ENCODE assay signal across 18 cellular contexts in genomic region chr13:78777973-78778372, GRCh38.
DNase-seq lines count a peak whose midpoint lies in the region; ATAC-seq and TF ChIP-seq lines count a peak whose summit lies in the region.
"Had no signal": no experiment of that assay in that cellular context is flagged by ENCODE, and none has a peak within 500 bp of the region (broad histone marks: within the 10 kb centered on the region; RNA-seq: fewer than 3 reads in every experiment).

No MANE protein-coding gene starts in this region.

- H3K4me1 Mint-ChIP-seq in WTC11 = peaks cover 20% of the 10 kb centered on the region
- H3K4me1 Mint-ChIP-seq: B cell, T-helper 17 cell had no signal

- no peak overlapping the region for H3K4me3 Mint-ChIP-seq in WTC11
- H3K4me3 Mint-ChIP-seq: B cell; CD4-positive, alpha-beta T cell; T-helper 17 cell had no signal

- H3K9me3 ChIP-seq in HEK293 (ENCODE audit: control insufficient read depth, insufficient read depth, low read depth, low read length) = no peaks in the 10 kb centered on the region
- H3K9me3 ChIP-seq: Peyer's patch had no signal

- no peak overlapping the region for H3K4me3 ChIP-seq in HEK293 (ENCODE audit: low read depth, low read length)
- H3K4me3 ChIP-seq: Peyer's patch had no signal

- H3K4me1 ChIP-seq in HEK293 (ENCODE audit: control insufficient read depth, insufficient read depth, low read length) = no peaks in the 10 kb centered on the region
- H3K4me1 ChIP-seq: Peyer's patch had no signal

- peak; percentile 36; the same call in 1 of the 2 replicates for ATAC-seq in WTC11
- ATAC-seq in HG03139 (IDR thresholded peaks at IDR 0.05; ENCODE audit: unreplicated experiment) = no peak
- no peak for ATAC-seq in esophagus mucosa
- ATAC-seq: T-helper 17 cell had no signal

- DNase-seq in CMK (ENCODE audit: low read depth) (peak; percentile 54), NCI-H526 (lab: John Stamatoyannopoulos, UW) (peak; percentile 57 to 62), WTC11 (ENCODE audit: low spot score) (no peak), NOMO-1 treated with DMSO at 0.1 percent for 48 hours (lab: John Stamatoyannopoulos, UW; ENCODE audit: unreplicated experiment) (no peak), NCI-H510A (lab: John Stamatoyannopoulos, UW) (no peak)
- DNase-seq: CD4-positive, alpha-beta T cell; IMR-90; Kasumi-1; NCI-H187; NCI-H2227 treated with DMSO at 0.1 percent for 48 hours; NCI-H774; Peyer's patch; Right ventricle myocardium superior; T-helper 17 cell had no signal

- H3K9me3 Mint-ChIP-seq in WTC11 = no peaks in the 10 kb centered on the region
- H3K9me3 Mint-ChIP-seq: CD4-positive, alpha-beta T cell had no signal

- POLR2A ChIA-PET in HEK293 (lab: Yijun Ruan, JAX) = no interaction called here
- POLR2A ChIA-PET in WTC11 (lab: Charles Lee) = no interaction called here

- no peak for TF ChIP-seq CTCF in HEK293 (tag by site-specific recombination; IDR thresholded peaks at IDR 0.05)
- TF ChIP-seq CTCF in WTC11 (IDR thresholded peaks at IDR 0.05) = no peak

- no peaks in the 10 kb centered on the region for H3K36me3 Mint-ChIP-seq in WTC11

- H3K27me3 Mint-ChIP-seq in WTC11 (ENCODE audit: low read depth) = no peaks in the 10 kb centered on the region

- no peak overlapping the region for H3K27ac Mint-ChIP-seq in WTC11
- H3K27ac Mint-ChIP-seq: B cell; CD4-positive, alpha-beta T cell; T-helper 17 cell had no signal

- CTCF ChIA-PET in HEK293 (lab: Yijun Ruan, JAX) (no interaction called here), WTC11 (lab: Charles Lee) (interaction anchor here (0.8 to 1.0 kb wide), 2 partner anchors 13 to 191 kb away, joined by 3 read pairs; no protein-coding TSS in a partner anchor)

- no peaks in the 10 kb centered on the region for H3K36me3 ChIP-seq in HEK293 (ENCODE audit: control insufficient read depth in 2 of 2, insufficient read depth in 1 of 2, low read length in 2 of 2)
- H3K36me3 ChIP-seq: Peyer's patch had no signal

- H3K27ac ChIP-seq in HEK293 (ENCODE audit: extremely low read depth, low read depth, low read length) = no peak overlapping the region
- H3K27ac ChIP-seq: Peyer's patch had no signal

TF ChIP-seq in HEK293, 187 proteins besides CTCF, POLR2A, EP300 and RAD21 (continues in another document):
- TF ChIP-seq MZF1 (tag by site-specific recombination; IDR thresholded peaks at IDR 0.05; ENCODE audit: borderline replicate concordance) (peak; percentile 85; the same call in 1 of the 2 replicates), TRIM28 (IDR thresholded peaks at IDR 0.05; ENCODE audit: borderline replicate concordance, low read length) (peak; percentile 97), ZNF624 (tag by site-specific recombination; IDR thresholded peaks at IDR 0.05) (no peak), ZNF561 (tag by site-specific recombination; IDR thresholded peaks at IDR 0.05; ENCODE audit: borderline replicate concordance) (0 out of 2 replicates have a peak, but pooled peaks have one; percentile 27), ZNF426 (tag by site-specific recombination; IDR thresholded peaks at IDR 0.05) (no peak), KLF8 (tag by site-specific recombination; IDR thresholded peaks at IDR 0.05) (0 out of 2 replicates have a peak, but pooled peaks have one; percentile 24), ZNF843 (tag by site-specific recombination; IDR thresholded peaks at IDR 0.05) (peak; percentile 90), BCL11B (tag by site-specific recombination; IDR thresholded peaks at IDR 0.05; ENCODE audit: low read depth) (peak; percentile 85)
- TF ChIP-seq, protein P1, sequence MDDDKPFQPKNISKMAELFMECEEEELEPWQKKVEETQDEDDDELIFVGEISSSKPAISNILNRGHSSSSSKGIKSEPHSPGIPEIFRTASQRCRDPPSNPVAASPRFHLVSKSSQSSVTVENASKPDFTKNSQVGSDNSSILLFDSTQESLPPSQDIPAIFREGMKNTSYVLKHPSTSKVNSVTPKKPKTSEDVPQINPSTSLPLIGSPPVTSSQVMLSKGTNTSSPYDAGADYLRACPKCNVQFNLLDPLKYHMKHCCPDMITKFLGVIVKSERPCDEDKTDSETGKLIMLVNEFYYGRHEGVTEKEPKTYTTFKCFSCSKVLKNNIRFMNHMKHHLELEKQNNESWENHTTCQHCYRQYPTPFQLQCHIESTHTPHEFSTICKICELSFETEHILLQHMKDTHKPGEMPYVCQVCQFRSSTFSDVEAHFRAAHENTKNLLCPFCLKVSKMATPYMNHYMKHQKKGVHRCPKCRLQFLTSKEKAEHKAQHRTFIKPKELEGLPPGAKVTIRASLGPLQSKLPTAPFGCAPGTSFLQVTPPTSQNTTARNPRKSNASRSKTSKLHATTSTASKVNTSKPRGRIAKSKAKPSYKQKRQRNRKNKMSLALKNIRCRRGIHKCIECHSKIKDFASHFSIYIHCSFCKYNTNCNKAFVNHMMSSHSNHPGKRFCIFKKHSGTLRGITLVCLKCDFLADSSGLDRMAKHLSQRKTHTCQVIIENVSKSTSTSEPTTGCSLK (tag by site-specific recombination; IDR thresholded peaks at IDR 0.05) = no peak
- TF ChIP-seq, protein P2, sequence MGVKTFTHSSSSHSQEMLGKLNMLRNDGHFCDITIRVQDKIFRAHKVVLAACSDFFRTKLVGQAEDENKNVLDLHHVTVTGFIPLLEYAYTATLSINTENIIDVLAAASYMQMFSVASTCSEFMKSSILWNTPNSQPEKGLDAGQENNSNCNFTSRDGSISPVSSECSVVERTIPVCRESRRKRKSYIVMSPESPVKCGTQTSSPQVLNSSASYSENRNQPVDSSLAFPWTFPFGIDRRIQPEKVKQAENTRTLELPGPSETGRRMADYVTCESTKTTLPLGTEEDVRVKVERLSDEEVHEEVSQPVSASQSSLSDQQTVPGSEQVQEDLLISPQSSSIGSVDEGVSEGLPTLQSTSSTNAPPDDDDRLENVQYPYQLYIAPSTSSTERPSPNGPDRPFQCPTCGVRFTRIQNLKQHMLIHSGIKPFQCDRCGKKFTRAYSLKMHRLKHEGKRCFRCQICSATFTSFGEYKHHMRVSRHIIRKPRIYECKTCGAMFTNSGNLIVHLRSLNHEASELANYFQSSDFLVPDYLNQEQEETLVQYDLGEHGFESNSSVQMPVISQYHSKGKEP (tag by site-specific recombination; IDR thresholded peaks at IDR 0.05) = peak; percentile 87

TF ChIP-seq in WTC11, 78 proteins besides CTCF, POLR2A, EP300 and RAD21:
- TF ChIP-seq SMAD3 (CRISPR knock-in tag; IDR thresholded peaks at IDR 0.05; ENCODE audit: borderline replicate concordance) = no peak
- TF ChIP-seq, protein P3, sequence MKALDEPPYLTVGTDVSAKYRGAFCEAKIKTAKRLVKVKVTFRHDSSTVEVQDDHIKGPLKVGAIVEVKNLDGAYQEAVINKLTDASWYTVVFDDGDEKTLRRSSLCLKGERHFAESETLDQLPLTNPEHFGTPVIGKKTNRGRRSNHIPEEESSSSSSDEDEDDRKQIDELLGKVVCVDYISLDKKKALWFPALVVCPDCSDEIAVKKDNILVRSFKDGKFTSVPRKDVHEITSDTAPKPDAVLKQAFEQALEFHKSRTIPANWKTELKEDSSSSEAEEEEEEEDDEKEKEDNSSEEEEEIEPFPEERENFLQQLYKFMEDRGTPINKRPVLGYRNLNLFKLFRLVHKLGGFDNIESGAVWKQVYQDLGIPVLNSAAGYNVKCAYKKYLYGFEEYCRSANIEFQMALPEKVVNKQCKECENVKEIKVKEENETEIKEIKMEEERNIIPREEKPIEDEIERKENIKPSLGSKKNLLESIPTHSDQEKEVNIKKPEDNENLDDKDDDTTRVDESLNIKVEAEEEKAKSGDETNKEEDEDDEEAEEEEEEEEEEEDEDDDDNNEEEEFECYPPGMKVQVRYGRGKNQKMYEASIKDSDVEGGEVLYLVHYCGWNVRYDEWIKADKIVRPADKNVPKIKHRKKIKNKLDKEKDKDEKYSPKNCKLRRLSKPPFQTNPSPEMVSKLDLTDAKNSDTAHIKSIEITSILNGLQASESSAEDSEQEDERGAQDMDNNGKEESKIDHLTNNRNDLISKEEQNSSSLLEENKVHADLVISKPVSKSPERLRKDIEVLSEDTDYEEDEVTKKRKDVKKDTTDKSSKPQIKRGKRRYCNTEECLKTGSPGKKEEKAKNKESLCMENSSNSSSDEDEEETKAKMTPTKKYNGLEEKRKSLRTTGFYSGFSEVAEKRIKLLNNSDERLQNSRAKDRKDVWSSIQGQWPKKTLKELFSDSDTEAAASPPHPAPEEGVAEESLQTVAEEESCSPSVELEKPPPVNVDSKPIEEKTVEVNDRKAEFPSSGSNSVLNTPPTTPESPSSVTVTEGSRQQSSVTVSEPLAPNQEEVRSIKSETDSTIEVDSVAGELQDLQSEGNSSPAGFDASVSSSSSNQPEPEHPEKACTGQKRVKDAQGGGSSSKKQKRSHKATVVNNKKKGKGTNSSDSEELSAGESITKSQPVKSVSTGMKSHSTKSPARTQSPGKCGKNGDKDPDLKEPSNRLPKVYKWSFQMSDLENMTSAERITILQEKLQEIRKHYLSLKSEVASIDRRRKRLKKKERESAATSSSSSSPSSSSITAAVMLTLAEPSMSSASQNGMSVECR (CRISPR knock-in tag; IDR thresholded peaks at IDR 0.05; ENCODE audit: borderline replicate concordance) = no peak
TF ChIP-seq in WTC11: peak in this region for 0.

Comparison
In these comparisons a context has a peak if more than half of its experiments do, and no peak if none do; other contexts are left out.
1. DNase-seq: peak in CMK (single experiment) and NCI-H526 (2 of 2); none in WTC11 (single experiment), NOMO-1 treated with DMSO at 0.1 percent for 48 hours (single experiment) and NCI-H510A (single experiment).